Comparison of ENCODE assay signal across 15 cellular contexts in the genomic region with DNA sequence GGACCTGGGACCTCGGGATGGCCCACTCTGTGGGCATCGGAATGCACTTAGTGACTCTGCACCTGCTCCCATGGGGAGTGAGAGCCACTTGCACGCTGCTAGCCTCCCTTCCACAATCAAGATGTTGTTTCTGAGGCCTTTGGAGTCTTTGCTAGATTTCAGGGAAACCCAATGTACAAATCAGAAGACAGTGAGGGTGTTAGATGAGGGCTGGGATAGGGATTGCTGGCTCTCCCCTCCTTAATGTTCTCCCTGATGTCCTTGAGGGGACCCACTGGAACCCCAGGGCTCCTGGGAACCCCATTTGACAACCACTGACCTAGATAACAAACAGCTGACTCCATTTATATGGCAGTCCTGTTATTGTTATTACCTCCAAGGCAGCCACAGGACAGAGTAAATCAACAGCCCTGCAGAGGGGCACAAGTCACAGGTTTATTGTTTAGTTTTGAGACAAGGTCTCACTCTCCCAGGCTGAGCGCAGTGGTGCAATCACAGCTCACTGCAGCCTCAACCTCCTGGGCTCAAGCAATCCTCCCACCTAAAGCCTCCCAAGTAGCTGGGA. TPM values are rescaled to one million over a fixed set of nuclear protein-coding genes. Genes with fewer than 3 reads are reported as not detected.
DNase-seq lines count a peak whose midpoint lies in the region; FAIRE-seq and TF ChIP-seq lines count a peak whose summit lies in the region.
"Had no signal": no experiment of that assay in that cellular context is flagged by ENCODE, and none has a peak within 500 bp of the region (broad histone marks: within the 10 kb centered on the region; RNA-seq: fewer than 3 reads in every experiment).

No MANE protein-coding gene starts in this region.

- TF ChIP-seq EP300 in H1 (IDR thresholded peaks at IDR 0.05; ENCODE audit: borderline replicate concordance in 1 of 2, low read depth in 2 of 2, low read length in 2 of 2), result no peak

- H2BK20ac ChIP-seq in H1 (ENCODE audit: low read length), result no peak overlapping the region

- no peaks in the 10 kb centered on the region for H3K79me1 ChIP-seq in H1 (ENCODE audit: low read depth, low read length)

- CTCF ChIA-PET in MCF 10A (lab: Yijun Ruan, JAX), result interaction anchor here (0.6 to 5.0 kb wide), 32 partner anchors 9 to 438 kb away, joined by 3 to 76 read pairs (median 4); no protein-coding TSS in a partner anchor
- CTCF ChIA-PET in H1 (lab: Charles Lee; ENCODE audit: partially characterized antibody), result interaction anchor here (0.6 to 10.9 kb wide), 54 partner anchors 8 to 278 kb away, joined by 3 to 145 read pairs (median 5); a partner anchor contains a TSS

- H3K9me2 ChIP-seq in OCI-LY1 (ENCODE audit: low read depth, low read length), result no peaks in the 10 kb centered on the region

- H2AK5ac ChIP-seq in H1 (ENCODE audit: low read depth, low read length), result no peak overlapping the region

- no peaks in the 10 kb centered on the region for H3K27me3 Mint-ChIP-seq in MCF 10A (ENCODE audit: insufficient read depth, unreplicated experiment)
- H3K27me3 Mint-ChIP-seq: activated CD4-positive, alpha-beta T cell treated with anti-CD3 and anti-CD28 coated beads, Interleukin-2, amount 10 ng/mL, durations not matched to agents 24 days and 14 days; activated naive CD8-positive, alpha-beta T cell treated with anti-CD3 and anti-CD28 coated beads, Interleukin-2, amount 50 U/mL, for 24 hours; CD4-positive, CD25-positive, alpha-beta regulatory T cell; T-cell had no signal

- H3K4me3 Mint-ChIP-seq in MCF 10A (ENCODE audit: unreplicated experiment), result no peak overlapping the region
- H3K4me3 Mint-ChIP-seq: activated CD4-positive, alpha-beta T cell treated with anti-CD3 and anti-CD28 coated beads, Interleukin-2, amount 10 ng/mL, durations not matched to agents 24 days and 14 days; activated naive CD8-positive, alpha-beta T cell treated with anti-CD3 and anti-CD28 coated beads, Interleukin-2, amount 50 U/mL, for 24 hours; CD4-positive, CD25-positive, alpha-beta regulatory T cell had no signal

- H3K4me1 Mint-ChIP-seq in MCF 10A (ENCODE audit: insufficient read depth, unreplicated experiment), result peaks cover 6% of the 10 kb centered on the region

- no peaks in the 10 kb centered on the region for H3K9me3 Mint-ChIP-seq in MCF 10A (ENCODE audit: unreplicated experiment)
- H3K9me3 Mint-ChIP-seq: activated CD4-positive, alpha-beta T cell treated with anti-CD3 and anti-CD28 coated beads, Interleukin-2, amount 10 ng/mL, durations not matched to agents 24 days and 14 days; activated naive CD8-positive, alpha-beta T cell treated with anti-CD3 and anti-CD28 coated beads, Interleukin-2, amount 50 U/mL, for 24 hours had no signal

- no peak for TF ChIP-seq RAD21 in H1 (IDR thresholded peaks at IDR 0.05 in 1 of 2, conservative IDR thresholded peaks at IDR 0.05 in 1 of 2; ENCODE audit: low read depth in 2 of 2, low read length in 2 of 2)

- H3K79me2 ChIP-seq in OCI-LY1 (ENCODE audit: insufficient read depth, low read length) (no peaks in the 10 kb centered on the region), H1 (ENCODE audit: control insufficient read depth in 1 of 2, insufficient read depth in 2 of 2, low read length in 2 of 2) (no peaks in the 10 kb centered on the region), smooth muscle cell (ENCODE audit: low read depth) (no peaks in the 10 kb centered on the region)

- no peak overlapping the region for H2BK12ac ChIP-seq in H1 (ENCODE audit: low read depth, low read length)

- no peak overlapping the region for H3K4ac ChIP-seq in H1 (replicated peaks; ENCODE audit: insufficient read length, low read depth, low read length)

- peaks cover 27% of the 10 kb centered on the region for H3K36me3 Mint-ChIP-seq in MCF 10A (ENCODE audit: insufficient read depth, unreplicated experiment)

- H4K91ac ChIP-seq in H1 (replicated peaks; ENCODE audit: insufficient read length, low read length), result no peak overlapping the region

- H3K27ac ChIP-seq in breast epithelium (no peak overlapping the region), OCI-LY1 (ENCODE audit: low read depth, low read length, poor library complexity, severe bottlenecking) (no peak overlapping the region), H1 (ENCODE audit: low read depth, low read length) (no peak overlapping the region), smooth muscle cell (ENCODE audit: low read depth) (no peak overlapping the region)
- H3K27ac ChIP-seq: brain microvascular endothelial cell had no signal

- BruUV-seq in MCF 10A (replicated peaks; lab: Mats Ljungman, UMichigan), result no TSS peak

- H3K36me3 ChIP-seq in breast epithelium (no peaks in the 10 kb centered on the region), OCI-LY1 (ENCODE audit: insufficient read depth, low read length) (peaks cover 24% of the 10 kb centered on the region), H1 (ENCODE audit: control insufficient read depth in 2 of 4, insufficient read depth in 4 of 4, low read length in 3 of 4) (no peaks in the 10 kb centered on the region), smooth muscle cell (ENCODE audit: low read depth) (no peaks in the 10 kb centered on the region)

- H4K20me1 ChIP-seq in OCI-LY1 (ENCODE audit: insufficient read depth, low read length) (no peaks in the 10 kb centered on the region), H1 (replicated peaks in 1 of 2; ENCODE audit: control insufficient read depth in 1 of 2, insufficient read depth in 2 of 2, low read length in 2 of 2) (peaks cover 0 to 7% of the 10 kb centered on the region in 2 experiments), smooth muscle cell (ENCODE audit: low read depth) (no peaks in the 10 kb centered on the region)

- H3K23ac ChIP-seq in H1 (ENCODE audit: insufficient read length), result no peak overlapping the region

- H2BK120ac ChIP-seq in H1 (replicated peaks; ENCODE audit: low read depth, low read length), result no peak overlapping the region

- H2BK15ac ChIP-seq in H1 (ENCODE audit: low read length), result no peak overlapping the region

- H3K9me3 ChIP-seq in breast epithelium, result no peaks in the 10 kb centered on the region
- peaks cover 8% of the 10 kb centered on the region for H3K9me3 ChIP-seq in OCI-LY1 (ENCODE audit: low read length)
- no peaks in the 10 kb centered on the region for H3K9me3 ChIP-seq in H1 (ENCODE audit: insufficient read depth in 2 of 2, low read depth in 1 of 2, low read length in 1 of 2)
- H3K9me3 ChIP-seq in smooth muscle cell (replicated peaks; ENCODE audit: low read depth), result no peaks in the 10 kb centered on the region

- peaks cover 6% of the 10 kb centered on the region; the same call in 1 of the 2 replicates for H3K23me2 ChIP-seq in H1 (ENCODE audit: low read depth, low read length)

- POLR2A ChIA-PET in MCF 10A (lab: Yijun Ruan, JAX) (interaction anchor here (0.6 to 1.3 kb wide), 4 partner anchors 17 to 179 kb away, joined by 3 to 4 read pairs (median 4); no protein-coding TSS in a partner anchor), H1 (lab: Charles Lee; ENCODE audit: partially characterized antibody) (interaction anchor here (1.1 to 1.3 kb wide), 2 partner anchors 66 to 180 kb away, joined by 3 read pairs; no protein-coding TSS in a partner anchor)

- FAIRE-seq in H1 (lab: Jason Lieb, UNC), result no peak

- no peak overlapping the region for H3K18ac ChIP-seq in H1 (ENCODE audit: extremely low read depth, low read length)

- H3K9ac ChIP-seq in OCI-LY1 (ENCODE audit: low read length), result no peak overlapping the region
- H3K9ac ChIP-seq in H1 (replicated peaks in 1 of 4; ENCODE audit: extremely low read depth in 1 of 4, low read depth in 3 of 4, low read length in 3 of 4), result no peak overlapping the region
- no peak overlapping the region for H3K9ac ChIP-seq in smooth muscle cell (ENCODE audit: low read depth)

- intact Hi-C loops in MCF 10A (cut with micrococcal nuclease), result loop anchor here (1.0 kb wide), 3 partner anchors 56 to 180 kb away; a partner anchor contains a TSS
- intact Hi-C loops in breast epithelium (cut with DNase I; ENCODE audit: low total_unique reads), result no loop called here

- H4K8ac ChIP-seq in H1 (ENCODE audit: extremely low read depth, insufficient read depth, low read length), result no peak overlapping the region

- H3K4me1 ChIP-seq in breast epithelium (no peaks in the 10 kb centered on the region), OCI-LY1 (ENCODE audit: insufficient read depth, low read length, severe bottlenecking) (no peaks in the 10 kb centered on the region), H1 (replicated peaks in 1 of 4; ENCODE audit: control insufficient read depth in 3 of 4, insufficient read depth in 4 of 4, low read length in 3 of 4) (no peaks in the 10 kb centered on the region; a peak in 2 of 7 replicates), smooth muscle cell (ENCODE audit: low read depth) (no peaks in the 10 kb centered on the region)

- H3K27me3 ChIP-seq in breast epithelium, result no peaks in the 10 kb centered on the region
- H3K27me3 ChIP-seq in OCI-LY1 (ENCODE audit: insufficient read depth, low read length), result no peaks in the 10 kb centered on the region
- no peaks in the 10 kb centered on the region for H3K27me3 ChIP-seq in H1 (replicated peaks in 1 of 4; ENCODE audit: control insufficient read depth in 3 of 4, extremely low read depth in 1 of 4, insufficient read depth in 3 of 4, low read length in 3 of 4)
- no peaks in the 10 kb centered on the region for H3K27me3 ChIP-seq in smooth muscle cell (ENCODE audit: low read depth)
- H3K27me3 ChIP-seq: brain microvascular endothelial cell had no signal

- H3K4me3 ChIP-seq in breast epithelium (no peak overlapping the region), OCI-LY1 (ENCODE audit: low read depth, low read length, poor library complexity, severe bottlenecking) (no peak overlapping the region), H1 (ENCODE audit: extremely low read depth in 1 of 4, insufficient read depth in 2 of 4, low read depth in 3 of 4, low read length in 4 of 4) (no peak overlapping the region), smooth muscle cell (no peak overlapping the region)

- H3K14ac ChIP-seq in H1 (ENCODE audit: insufficient read length), result no peak overlapping the region

- DNase-seq in MCF 10A (ENCODE audit: unreplicated experiment), result no peak
- no peak for DNase-seq in breast epithelium (ENCODE audit: low spot score in 2 of 2)
- no peak for DNase-seq in H1 (ENCODE audit: low read depth in 1 of 2, low spot score in 2 of 2)
- no peak for DNase-seq in NCI-H187 (lab: John Stamatoyannopoulos, UW)
- no peak for DNase-seq in stimulated activated CD4-positive, alpha-beta T cell treated with anti-CD3 and anti-CD28 coated beads, Interleukin-2, amount 100 ng/mL, for 24 hours
- no peak for DNase-seq in smooth muscle cell (lab: John Stamatoyannopoulos, UW; ENCODE audit: unreplicated experiment)
- DNase-seq in GDM1 (lab: John Stamatoyannopoulos, UW), result no peak
- DNase-seq: cortex of kidney, NCI-H2081 treated with DMSO at 0.1 percent for 48 hours had no signal

- no peak for TF ChIP-seq CTCF in MCF 10A (IDR thresholded peaks at IDR 0.05; ENCODE audit: unreplicated experiment)
- TF ChIP-seq CTCF in breast epithelium (IDR thresholded peaks at IDR 0.05), result peak in 1 of 3 donors; percentile 15
- peak; percentile 3; the same call in 1 of the 2 replicates for TF ChIP-seq CTCF in OCI-LY1 (IDR thresholded peaks at IDR 0.05; ENCODE audit: low read length)
- no peak for TF ChIP-seq CTCF in H1 (IDR thresholded peaks at IDR 0.05; ENCODE audit: control extremely low read depth in 1 of 3, insufficient read depth in 1 of 3, low read depth in 1 of 3, low read length in 3 of 3)
- no peak for TF ChIP-seq CTCF in smooth muscle cell (IDR thresholded peaks at IDR 0.05; ENCODE audit: borderline replicate concordance, insufficient read depth, poor library complexity, severe bottlenecking)

- TF ChIP-seq POLR2A in breast epithelium (IDR thresholded peaks at IDR 0.05), result no peak
- no peak for TF ChIP-seq POLR2A in H1 (IDR thresholded peaks at IDR 0.05; ENCODE audit: control extremely low read depth in 1 of 2, low read depth in 2 of 2, low read length in 2 of 2)

- H2BK5ac ChIP-seq in H1 (ENCODE audit: low read depth, low read length), result no peak overlapping the region

- 45% methylated on average over 4 of the region's 4 CpGs; no CpG with 5 or more reads in 1 of the 2 experiments for WGBS in H1 (ENCODE audit: extremely low coverage in 1 of 2, insufficient coverage in 1 of 2, insufficient read length in 1 of 2, insufficient replicate concordance in 2 of 2, low coverage in 1 of 2, low lambda C conversion rate in 2 of 2, missing lambda C conversion rate in 1 of 2), 2 experiments
- 33% methylated on average over 4 of the region's 4 CpGs for WGBS in smooth muscle cell (ENCODE audit: low lambda C conversion rate)

- no peak overlapping the region for H3K56ac ChIP-seq in H1 (replicated peaks; ENCODE audit: insufficient read length, low read depth, low read length)

- H3K27ac Mint-ChIP-seq in MCF 10A (ENCODE audit: low read depth, unreplicated experiment), result peak overlapping the region; percentile 5
- H3K27ac Mint-ChIP-seq: activated CD4-positive, alpha-beta T cell treated with anti-CD3 and anti-CD28 coated beads, Interleukin-2, amount 10 ng/mL, durations not matched to agents 24 days and 14 days; activated naive CD8-positive, alpha-beta T cell treated with anti-CD3 and anti-CD28 coated beads, Interleukin-2, amount 50 U/mL, for 24 hours had no signal

- H3K4me2 ChIP-seq in OCI-LY1 (ENCODE audit: low read length), result no peak overlapping the region
- H3K4me2 ChIP-seq in H1 (ENCODE audit: insufficient read depth in 1 of 2, low read depth in 2 of 2, low read length in 2 of 2), result no peak overlapping the region
- no peak overlapping the region for H3K4me2 ChIP-seq in smooth muscle cell

- H3F3A ChIP-seq in OCI-LY1 (ENCODE audit: insufficient read depth, low read length) (no peaks in the 10 kb centered on the region), smooth muscle cell (ENCODE audit: low read depth) (no peaks in the 10 kb centered on the region)

- no peak overlapping the region for H4K5ac ChIP-seq in H1 (ENCODE audit: insufficient read length, low read depth, low read length)

- H2AFZ ChIP-seq in OCI-LY1 (ENCODE audit: low read length), result no peak overlapping the region
- no peak overlapping the region for H2AFZ ChIP-seq in H1 (ENCODE audit: low read length)
- H2AFZ ChIP-seq in smooth muscle cell (ENCODE audit: low read depth), result no peak overlapping the region

RNA-seq across cellular contexts. Expression of a gene that starts 31.3 kb away (rescaled TPM):
- 196 and 208 TPM in 2 replicates for total RNA-seq in MCF 10A (2022)
- total RNA-seq in breast epithelium, result 100 to 1,000 TPM; 136 to 198 (median 196) TPM
- total RNA-seq in H1 (2021; fragmentation: NEBNext Ultra II Directional; extraction: Animal tissue kit (Norgen Biotek cat#: 25700)), result 15.2 and 16.6 TPM in 2 replicates
- polyA plus RNA-seq in H1 (2011; rRNA removed), result 33.7 and 45.0 TPM in 2 replicates
- polyA plus RNA-seq in H1 (2011; cell fraction: cytosol; rRNA removed), result 30.8 TPM
- 39.7 TPM for polyA plus RNA-seq in H1 (2011; cell fraction: nucleus; rRNA removed)
- polyA plus RNA-seq in H1 (2012, experiment 1 of 2), result 21.8 to 30.3 TPM (median 29.0 TPM) in 4 replicates
- 26.2 TPM for polyA plus RNA-seq in H1 (2012, experiment 2 of 2)
- polyA plus RNA-seq in H1 (2013, experiment 1 of 2), result 12.0 TPM
- 10.6 TPM for polyA plus RNA-seq in H1 (2013, experiment 2 of 2)
- polyA minus RNA-seq in H1 (2011; rRNA and poly(A)+ RNA removed), result 9.1 and 11.6 TPM in 2 replicates
- 25.5 TPM for polyA minus RNA-seq in H1 (2011; cell fraction: cytosol; rRNA and poly(A)+ RNA removed)
- 7.3 TPM for polyA minus RNA-seq in H1 (2011; cell fraction: nucleus; rRNA and poly(A)+ RNA removed)
- 4.1 and 9.9 TPM in 2 replicates for total RNA-seq in smooth muscle cell
- 6.2 and 34.1 TPM in 2 replicates for polyA plus RNA-seq in smooth muscle cell

RNA-seq across cellular contexts. Expression of a gene that starts 31.4 kb away (rescaled TPM):
- 28.7 and 39.9 TPM in 2 replicates for total RNA-seq in MCF 10A (2022)
- total RNA-seq in breast epithelium, result 10 to 100 TPM; 13.8 to 22.8 (median 20.6) TPM
- total RNA-seq in H1 (2021; fragmentation: NEBNext Ultra II Directional; extraction: Animal tissue kit (Norgen Biotek cat#: 25700)), result 14.2 and 14.8 TPM in 2 replicates
- polyA plus RNA-seq in H1 (2011; rRNA removed), result 21.9 and 25.0 TPM in 2 replicates
- 20.2 TPM for polyA plus RNA-seq in H1 (2011; cell fraction: cytosol; rRNA removed)
- 38.2 TPM for polyA plus RNA-seq in H1 (2011; cell fraction: nucleus; rRNA removed)
- polyA plus RNA-seq in H1 (2012, experiment 1 of 2), result 11.3 to 14.7 TPM (median 13.7 TPM) in 4 replicates
- 16.5 TPM for polyA plus RNA-seq in H1 (2012, experiment 2 of 2)
- 8.1 TPM for polyA plus RNA-seq in H1 (2013, experiment 1 of 2)
- polyA plus RNA-seq in H1 (2013, experiment 2 of 2), result 9.0 TPM
- polyA minus RNA-seq in H1 (2011; rRNA and poly(A)+ RNA removed), result 6.3 and 8.1 TPM in 2 replicates
- polyA minus RNA-seq in H1 (2011; cell fraction: cytosol; rRNA and poly(A)+ RNA removed), result 6.8 TPM
- polyA minus RNA-seq in H1 (2011; cell fraction: nucleus; rRNA and poly(A)+ RNA removed), result 13.8 TPM
- 0.36 TPM in 1 of 2 replicates, not detected in the other for total RNA-seq in smooth muscle cell
- polyA plus RNA-seq in smooth muscle cell, result 0.99 and 3.2 TPM in 2 replicates

RNA-seq across cellular contexts. Expression of a gene that starts 55.6 kb away (rescaled TPM):
- total RNA-seq in MCF 10A (2022) (4.3 and 7.1 TPM in 2 replicates), breast epithelium (1 to 10 TPM; 5.6 to 8.2 (median 6.3) TPM), smooth muscle cell (2.3 and 4.1 TPM in 2 replicates)
- total RNA-seq in H1 (2021; fragmentation: NEBNext Ultra II Directional; extraction: Animal tissue kit (Norgen Biotek cat#: 25700)), result 14.3 and 15.6 TPM in 2 replicates
- polyA plus RNA-seq in H1 (2011; rRNA removed) (14.0 and 23.2 TPM in 2 replicates), smooth muscle cell (7.4 and 7.9 TPM in 2 replicates)
- polyA plus RNA-seq in H1 (2011; cell fraction: cytosol; rRNA removed), result 17.3 TPM
- polyA plus RNA-seq in H1 (2011; cell fraction: nucleus; rRNA removed), result 21.9 TPM
- 9.1 to 18.9 TPM (median 16.9 TPM) in 4 replicates for polyA plus RNA-seq in H1 (2012, experiment 1 of 2)
- polyA plus RNA-seq in H1 (2012, experiment 2 of 2), result 14.8 TPM
- 5.8 TPM for polyA plus RNA-seq in H1 (2013, experiment 1 of 2)
- polyA plus RNA-seq in H1 (2013, experiment 2 of 2), result 5.3 TPM
- polyA minus RNA-seq in H1 (2011; rRNA and poly(A)+ RNA removed), result 3.8 and 4.5 TPM in 2 replicates
- 6.1 TPM for polyA minus RNA-seq in H1 (2011; cell fraction: cytosol; rRNA and poly(A)+ RNA removed)
- polyA minus RNA-seq in H1 (2011; cell fraction: nucleus; rRNA and poly(A)+ RNA removed), result 5.6 TPM

RNA-seq across cellular contexts. Expression of a gene that starts 55.6 kb away (rescaled TPM):
- total RNA-seq in MCF 10A (2022) (16.8 and 20.6 TPM in 2 replicates), breast epithelium (10 to 100 TPM in 2 of 3 donors, 1 to 10 TPM in 1; 6.7 to 21.5 (median 14.1) TPM), smooth muscle cell (3.8 and 7.3 TPM in 2 replicates)
- 16.1 and 18.8 TPM in 2 replicates for total RNA-seq in H1 (2021; fragmentation: NEBNext Ultra II Directional; extraction: Animal tissue kit (Norgen Biotek cat#: 25700))
- polyA plus RNA-seq in H1 (2011; rRNA removed) (11.5 and 15.5 TPM in 2 replicates), smooth muscle cell (7.5 TPM in 2 replicates)
- polyA plus RNA-seq in H1 (2011; cell fraction: cytosol; rRNA removed), result 9.8 TPM
- polyA plus RNA-seq in H1 (2011; cell fraction: nucleus; rRNA removed), result 21.7 TPM
- polyA plus RNA-seq in H1 (2012, experiment 1 of 2), result 9.6 to 13.3 TPM (median 12.3 TPM) in 4 replicates
- polyA plus RNA-seq in H1 (2012, experiment 2 of 2), result 9.3 TPM
- 7.9 TPM for polyA plus RNA-seq in H1 (2013, experiment 1 of 2)
- 7.7 TPM for polyA plus RNA-seq in H1 (2013, experiment 2 of 2)
- 32.1 and 33.6 TPM in 2 replicates for polyA minus RNA-seq in H1 (2011; rRNA and poly(A)+ RNA removed)
- polyA minus RNA-seq in H1 (2011; cell fraction: cytosol; rRNA and poly(A)+ RNA removed), result 10.3 TPM
- 21.5 TPM for polyA minus RNA-seq in H1 (2011; cell fraction: nucleus; rRNA and poly(A)+ RNA removed)

Comparison
In these comparisons a context has a peak if more than half of its experiments do, and no peak if none do; other contexts are left out.
1. RNA of a gene that starts 31.4 kb away (total RNA-seq): 28.7 to 39.9 TPM in MCF 10A, 13.8 to 22.8 TPM in breast epithelium and 14.2 to 14.8 TPM in H1; 0.36 TPM in smooth muscle cell; every median in the first group is over 10 times any median in the second.